Comparison of ENCODE assay signal across 8 cellular contexts in genomic region chr7:44883961-44884360, GRCh38. TPM values are rescaled to one million over a fixed set of nuclear protein-coding genes. Genes with fewer than 3 reads are reported as not detected.
DNase-seq lines count a peak whose midpoint lies in the region; ATAC-seq and TF ChIP-seq lines count a peak whose summit lies in the region.

No MANE protein-coding gene starts in this region.

- DNase-seq in heart right ventricle, result no peak
- DNase-seq in Right ventricle myocardium inferior (ENCODE audit: missing footprints), result no peak
- DNase-seq in breast epithelium (ENCODE audit: low spot score in 2 of 2), result no peak
- no peak for DNase-seq in NCI-H187 (lab: John Stamatoyannopoulos, UW)
- no peak for DNase-seq in NCI-H2196 treated with DMSO at 0.1 percent for 48 hours (lab: John Stamatoyannopoulos, UW; ENCODE audit: unreplicated experiment)

- TF ChIP-seq POLR2A in breast epithelium (IDR thresholded peaks at IDR 0.05), result no peak

- TF ChIP-seq CTCF in heart right ventricle (IDR thresholded peaks at IDR 0.05), result no peak
- TF ChIP-seq CTCF in breast epithelium (IDR thresholded peaks at IDR 0.05), result no peak

- 36 to 51% methylated on average over 7 of the region's 7 CpGs for whole genome bisulfite sequencing in heart right ventricle, 2 donors
- 34% methylated on average over 7 of the region's 7 CpGs for WGBS in urinary bladder

- intact Hi-C loops in heart right ventricle (cut with DNase I) (loop anchor here in 2 of 10 donors (2.0 to 10.0 kb wide), 4 partner anchors 37 to 231 kb away; partner anchors contain the start of genes H2AZ2 (in 1 of the 2) and TBRG4 (in 1 of the 2)), Right ventricle myocardium inferior (cut with DNase I) (loop anchor here (5.0 kb wide), 1 partner anchor 103 kb away; no protein-coding TSS in a partner anchor), breast epithelium (cut with DNase I; ENCODE audit: low total_unique reads) (no loop called here)

- H3K36me3 ChIP-seq in heart right ventricle (peaks cover 0 to 40% (median 0%) of the 10 kb centered on the region in 9 donors), breast epithelium (no peaks in the 10 kb centered on the region), urinary bladder (ENCODE audit: insufficient read depth) (no peaks in the 10 kb centered on the region)

- H3K27me3 ChIP-seq in heart right ventricle (no peaks in the 10 kb centered on the region), breast epithelium (no peaks in the 10 kb centered on the region), mononuclear cell (ENCODE audit: insufficient read depth, low read length) (no peaks in the 10 kb centered on the region)

- no peak for ATAC-seq in heart right ventricle
- no peak for ATAC-seq in Right ventricle myocardium inferior
- ATAC-seq in HG03139 (IDR thresholded peaks at IDR 0.05; ENCODE audit: unreplicated experiment), result no peak

- H3K4me1 ChIP-seq in heart right ventricle (peaks cover 9 to 70% (median 55%) of the 10 kb centered on the region in 9 donors), breast epithelium (peaks cover 0 to 21% of the 10 kb centered on the region in 2 donors), mononuclear cell (ENCODE audit: insufficient read depth, low read length) (peaks cover 69% of the 10 kb centered on the region), urinary bladder (ENCODE audit: insufficient read depth) (no peaks in the 10 kb centered on the region)

- H3K27ac ChIP-seq in heart right ventricle (peak overlapping the region in 9 of 10 donors; percentile 92 to 98 (median 97)), breast epithelium (peak overlapping the region; percentile 96 to 98), urinary bladder (ENCODE audit: low read depth) (peak overlapping the region; percentile 95)

- H3K9me3 ChIP-seq in heart right ventricle (no peaks in the 10 kb centered on the region), breast epithelium (no peaks in the 10 kb centered on the region), mononuclear cell (ENCODE audit: low read depth, low read length) (no peaks in the 10 kb centered on the region)

- H3K4me3 ChIP-seq in heart right ventricle, result peak overlapping the region; percentile 55 to 97 (median 90)
- H3K4me3 ChIP-seq in breast epithelium, result peak overlapping the region; percentile 77 to 96 (median 95)
- H3K4me3 ChIP-seq in mononuclear cell (ENCODE audit: low read length), result peak overlapping the region; percentile 81
- H3K4me3 ChIP-seq in urinary bladder (ENCODE audit: low read depth, low read length), result peak overlapping the region; percentile 96

RNA-seq across cellular contexts. Expression of gene PURB, which starts 1.4 kb away (rescaled TPM):
- total RNA-seq in heart right ventricle (10 to 100 TPM; 12.7 to 18.7 (median 16.7) TPM), Right ventricle myocardium inferior (13.8 TPM), breast epithelium (10 to 100 TPM; 22.7 to 27.2 (median 24.9) TPM), mononuclear cell (27.3 TPM), urinary bladder (54.9 TPM)
- polyA plus RNA-seq in heart right ventricle (1 to 10 TPM; 6.6 to 7.7 TPM), urinary bladder (13.3 TPM)

RNA-seq across cellular contexts. Expression of gene H2AZ2, which starts 36.1 kb away (rescaled TPM):
- total RNA-seq in heart right ventricle, result 100 to 1,000 TPM; 206 to 280 (median 259) TPM
- 100 to 1,000 TPM; 109 to 131 TPM for polyA plus RNA-seq in heart right ventricle
- total RNA-seq in Right ventricle myocardium inferior, result 229 TPM
- total RNA-seq in breast epithelium, result 100 to 1,000 TPM; 110 to 140 (median 115) TPM
- total RNA-seq in mononuclear cell, result 121 TPM
- total RNA-seq in urinary bladder, result 173 TPM
- polyA plus RNA-seq in urinary bladder, result 127 TPM
